ENCODE assay signal across 18 cellular contexts in the genomic region with DNA sequence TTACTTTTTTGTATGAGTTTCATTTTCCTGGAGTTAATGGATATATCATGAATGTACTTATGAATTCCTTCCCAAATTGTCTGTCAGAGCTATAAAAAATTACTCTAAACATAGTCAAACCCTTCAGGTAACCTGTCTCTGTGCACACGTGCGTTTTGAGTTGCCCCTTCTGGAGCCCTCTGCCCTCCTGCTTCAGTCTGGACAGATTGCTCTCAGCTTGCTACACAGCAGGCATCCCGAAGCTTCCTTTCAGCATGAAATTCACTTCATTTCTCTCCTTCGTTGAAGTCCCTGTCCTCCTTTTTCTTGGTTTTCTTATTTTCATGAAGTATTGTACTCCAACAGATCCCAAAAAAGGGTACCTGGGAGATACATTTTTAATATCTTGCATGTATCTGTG. TPM values are rescaled to one million over a fixed set of nuclear protein-coding genes. Genes with fewer than 3 reads are reported as not detected.
A peak's percentile ranks its signal among the peaks of the same experiment; 100 is the strongest.
DNase-seq lines count a peak whose midpoint lies in the region; ATAC-seq, FAIRE-seq and TF ChIP-seq lines count a peak whose summit lies in the region.
"Had no signal": no experiment of that assay in that cellular context is flagged by ENCODE, and none has a peak within 500 bp of the region (broad histone marks: within the 10 kb centered on the region; RNA-seq: fewer than 3 reads in every experiment).

No MANE protein-coding gene starts in this region.

- H3K27me3 ChIP-seq in left ventricle myocardium inferior (ENCODE audit: low read depth) (no peaks in the 10 kb centered on the region), heart right ventricle (no peaks in the 10 kb centered on the region)

- H3K4me3 ChIP-seq in left ventricle myocardium inferior (no peak overlapping the region), heart right ventricle (no peak overlapping the region)
- H3K4me3 ChIP-seq: GM23248 had no signal

- H3K27ac ChIP-seq in left ventricle myocardium inferior (replicated peaks): peak overlapping the region; percentile 49
- no peak overlapping the region for H3K27ac ChIP-seq in heart right ventricle
- H3K27ac ChIP-seq: GM23248 had no signal

- intact Hi-C loops in left ventricle myocardium inferior (cut with micrococcal nuclease) (no loop called here), heart right ventricle (cut with DNase I) (no loop called here)

- WGBS in heart right ventricle, 2 donors: 87 to 89% methylated on average over 4 of the region's 4 CpGs

- peak; percentile 4 for FAIRE-seq in HTR-8/SVneo (lab: Jason Lieb, UNC)
- FAIRE-seq: G401.6, GM12892, GM19239, H1 had no signal

- H3K4me1 ChIP-seq in left ventricle myocardium inferior (peaks cover 26% of the 10 kb centered on the region), heart right ventricle (peaks cover 0 to 29% (median 13%) of the 10 kb centered on the region in 9 donors)

- no peak for TF ChIP-seq CTCF in left ventricle myocardium inferior (IDR thresholded peaks at IDR 0.05; ENCODE audit: borderline replicate concordance)
- no peak for TF ChIP-seq CTCF in heart right ventricle (IDR thresholded peaks at IDR 0.05)

- no peaks in the 10 kb centered on the region for H3K9me3 ChIP-seq in left ventricle myocardium inferior (replicated peaks)
- H3K9me3 ChIP-seq in heart right ventricle: no peaks in the 10 kb centered on the region
- H3K9me3 ChIP-seq: Caco-2 had no signal

- peaks cover 22% of the 10 kb centered on the region for H3K36me3 ChIP-seq in left ventricle myocardium inferior
- H3K36me3 ChIP-seq in heart right ventricle: peaks cover 0 to 58% (median 13%) of the 10 kb centered on the region in 9 donors

- DNase-seq in left ventricle myocardium inferior: no peak
- DNase-seq in heart right ventricle: no peak
- DNase-seq in HTR-8/SVneo (ENCODE audit: insufficient read length, low spot score): no peak
- peak; percentile 67 for DNase-seq in cerebellum (ENCODE audit: low spot score)
- DNase-seq: Caco-2; CD8-positive, alpha-beta T cell; DMS53; DMS79 treated with DMSO at 0.1 percent for 48 hours; GM23248; H7; HCEC 1CT had no signal

- ATAC-seq in heart right ventricle (no peak), GM21360 (IDR thresholded peaks at IDR 0.05; ENCODE audit: unreplicated experiment) (no peak), GM21737 (IDR thresholded peaks at IDR 0.05; ENCODE audit: unreplicated experiment) (no peak), GM19023 (IDR thresholded peaks at IDR 0.05; ENCODE audit: unreplicated experiment) (no peak)
- ATAC-seq: CD8-positive, alpha-beta T cell had no signal

RNA-seq across cellular contexts. Expression of a gene that starts 47.3 kb away (rescaled TPM):
- total RNA-seq in left ventricle myocardium inferior (17.9 TPM), heart right ventricle (10 to 100 TPM; 14.6 to 20.8 (median 16.9) TPM), cerebellum (17.7 TPM)
- polyA plus RNA-seq in heart right ventricle: 10 to 100 TPM; 14.6 to 16.2 TPM
